8 cellular contexts compared by ENCODE assay signal in the genomic region with DNA sequence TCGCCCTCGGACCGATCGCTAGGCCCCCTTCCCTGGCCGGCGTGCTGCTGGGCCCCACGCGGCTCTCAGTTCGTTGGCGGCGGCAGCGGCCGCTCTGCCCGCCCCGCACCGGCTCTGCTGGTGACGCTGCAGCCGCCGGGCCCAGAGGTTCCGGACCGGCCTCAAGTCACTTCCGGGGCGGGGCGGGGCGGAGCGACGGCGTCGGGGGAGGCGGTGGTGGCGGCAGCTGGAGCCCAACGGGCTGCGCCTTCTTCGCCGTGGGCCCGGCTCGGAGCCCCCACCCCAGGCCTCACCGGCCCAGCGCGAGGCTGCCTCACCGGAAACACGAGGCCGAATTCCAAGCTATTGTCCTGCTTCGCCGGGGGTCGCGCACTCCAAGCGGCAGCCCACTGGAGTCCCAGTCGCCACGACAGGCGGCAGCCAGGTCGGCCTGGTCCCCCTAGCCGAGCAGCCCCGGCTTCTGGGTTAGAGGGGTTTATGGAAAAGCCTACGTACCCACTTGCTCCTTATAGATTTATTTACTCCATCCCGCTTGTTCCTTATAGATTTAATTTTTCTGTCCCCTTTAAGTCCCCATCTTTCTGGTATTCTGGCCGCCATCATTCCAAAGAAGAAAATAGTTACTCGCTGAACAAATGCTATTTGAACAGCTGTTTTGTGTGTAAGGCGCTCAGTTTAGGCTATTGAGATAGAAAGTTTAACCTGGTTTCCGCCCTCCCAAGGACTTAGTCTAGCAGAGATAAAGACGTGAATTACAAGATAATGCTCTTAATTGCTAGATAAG. TPM values are rescaled to one million over a fixed set of nuclear protein-coding genes. Genes with fewer than 3 reads are reported as not detected.
DNase-seq lines count a peak whose midpoint lies in the region; ATAC-seq and TF ChIP-seq lines count a peak whose summit lies in the region.

A gene with protein sequence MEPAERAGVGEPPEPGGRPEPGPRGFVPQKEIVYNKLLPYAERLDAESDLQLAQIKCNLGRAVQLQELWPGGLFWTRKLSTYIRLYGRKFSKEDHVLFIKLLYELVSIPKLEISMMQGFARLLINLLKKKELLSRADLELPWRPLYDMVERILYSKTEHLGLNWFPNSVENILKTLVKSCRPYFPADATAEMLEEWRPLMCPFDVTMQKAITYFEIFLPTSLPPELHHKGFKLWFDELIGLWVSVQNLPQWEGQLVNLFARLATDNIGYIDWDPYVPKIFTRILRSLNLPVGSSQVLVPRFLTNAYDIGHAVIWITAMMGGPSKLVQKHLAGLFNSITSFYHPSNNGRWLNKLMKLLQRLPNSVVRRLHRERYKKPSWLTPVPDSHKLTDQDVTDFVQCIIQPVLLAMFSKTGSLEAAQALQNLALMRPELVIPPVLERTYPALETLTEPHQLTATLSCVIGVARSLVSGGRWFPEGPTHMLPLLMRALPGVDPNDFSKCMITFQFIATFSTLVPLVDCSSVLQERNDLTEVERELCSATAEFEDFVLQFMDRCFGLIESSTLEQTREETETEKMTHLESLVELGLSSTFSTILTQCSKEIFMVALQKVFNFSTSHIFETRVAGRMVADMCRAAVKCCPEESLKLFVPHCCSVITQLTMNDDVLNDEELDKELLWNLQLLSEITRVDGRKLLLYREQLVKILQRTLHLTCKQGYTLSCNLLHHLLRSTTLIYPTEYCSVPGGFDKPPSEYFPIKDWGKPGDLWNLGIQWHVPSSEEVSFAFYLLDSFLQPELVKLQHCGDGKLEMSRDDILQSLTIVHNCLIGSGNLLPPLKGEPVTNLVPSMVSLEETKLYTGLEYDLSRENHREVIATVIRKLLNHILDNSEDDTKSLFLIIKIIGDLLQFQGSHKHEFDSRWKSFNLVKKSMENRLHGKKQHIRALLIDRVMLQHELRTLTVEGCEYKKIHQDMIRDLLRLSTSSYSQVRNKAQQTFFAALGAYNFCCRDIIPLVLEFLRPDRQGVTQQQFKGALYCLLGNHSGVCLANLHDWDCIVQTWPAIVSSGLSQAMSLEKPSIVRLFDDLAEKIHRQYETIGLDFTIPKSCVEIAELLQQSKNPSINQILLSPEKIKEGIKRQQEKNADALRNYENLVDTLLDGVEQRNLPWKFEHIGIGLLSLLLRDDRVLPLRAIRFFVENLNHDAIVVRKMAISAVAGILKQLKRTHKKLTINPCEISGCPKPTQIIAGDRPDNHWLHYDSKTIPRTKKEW (N-terminal part only) (minus strand): TSS at position 96 of the 784 bp plus-strand sequence. CDS start 209 bp downstream, outside the sequence.

- H3K9me3 ChIP-seq in Caco-2, result no peaks in the 10 kb centered on the region
- no peaks in the 10 kb centered on the region for H3K9me3 ChIP-seq in NT2/D1 (ENCODE audit: insufficient read depth, low read length)

- no peak for TF ChIP-seq CTCF in Caco-2 (IDR thresholded peaks at IDR 0.05; ENCODE audit: insufficient read depth in 1 of 2, low read depth in 1 of 2, low read length in 1 of 2, severe bottlenecking in 1 of 2, unreplicated experiment in 1 of 2)

- intact Hi-C loops in Caco-2 (cut with micrococcal nuclease; ENCODE audit: unreplicated experiment), result loop anchor here (10.0 kb wide), 2 partner anchors 114 to 604 kb away; no protein-coding TSS in a partner anchor

- peaks cover 24% of the 10 kb centered on the region for H3K36me3 Mint-ChIP-seq in Caco-2 (ENCODE audit: insufficient read depth, unreplicated experiment)

- in situ Hi-C loops in endometrial microvascular endothelial cells (cut with HindIII; ENCODE audit: inconsistent ontology term, low pct_unique_long_range_greater_than_20kb, low sequenced_read_pairs), result no loop called here

- TSS peak; percentile 85 for BruUV-seq in Caco-2 (replicated peaks; lab: Mats Ljungman, UMichigan)

- H3K4me1 Mint-ChIP-seq in Caco-2 (ENCODE audit: low read depth, unreplicated experiment), result peaks cover 42% of the 10 kb centered on the region

- H3K27me3 Mint-ChIP-seq in Caco-2 (ENCODE audit: insufficient read depth, unreplicated experiment), result no peaks in the 10 kb centered on the region

- CTCF ChIA-PET in Caco-2 (lab: Charles Lee), result no interaction called here

- peaks cover 21% of the 10 kb centered on the region for H3K4me1 ChIP-seq in Caco-2
- no peaks in the 10 kb centered on the region for H3K4me1 ChIP-seq in NT2/D1 (ENCODE audit: insufficient read depth, insufficient read length)

- H3K27ac Mint-ChIP-seq in Caco-2 (ENCODE audit: unreplicated experiment), result peak within 1 kb of the TSS; percentile 97

- no peaks in the 10 kb centered on the region for H3K9me3 Mint-ChIP-seq in Caco-2 (ENCODE audit: unreplicated experiment)

- H3K27me3 ChIP-seq in Caco-2 (replicated peaks; ENCODE audit: control insufficient read depth, insufficient read depth, low read length) (no peaks in the 10 kb centered on the region), NT2/D1 (ENCODE audit: insufficient read depth, insufficient read length) (no peaks in the 10 kb centered on the region)

- no peaks in the 10 kb centered on the region for H3K36me3 ChIP-seq in Caco-2 (ENCODE audit: control insufficient read depth, insufficient read depth, low read length)
- no peaks in the 10 kb centered on the region for H3K36me3 ChIP-seq in NT2/D1 (ENCODE audit: insufficient read depth, insufficient read length, low read length)

- ATAC-seq in GM21381 (IDR thresholded peaks at IDR 0.05; ENCODE audit: unreplicated experiment), result peak; percentile 91

- peak within 1 kb of the TSS; percentile 80 for H3K4me3 ChIP-seq in Caco-2 (ENCODE audit: low read depth, low read length)
- H3K4me3 ChIP-seq in NT2/D1 (ENCODE audit: insufficient read length, low read depth), result peak within 1 kb of the TSS; percentile 79

- H3K9ac ChIP-seq in NT2/D1 (ENCODE audit: insufficient read length, low read depth), result peak within 1 kb of the TSS; percentile 89

- peak within 1 kb of the TSS; percentile 91 for H3K4me3 Mint-ChIP-seq in Caco-2 (ENCODE audit: unreplicated experiment)

- POLR2A ChIA-PET in Caco-2 (lab: Charles Lee), result interaction anchor here (0.5 to 0.8 kb wide), 5 partner anchors 42 to 733 kb away, joined by 3 to 4 read pairs (median 3); no protein-coding TSS in a partner anchor

- DNase-seq in Caco-2, result peak; percentile 95 to 97
- DNase-seq in HUDEP-2 (lab: John Stamatoyannopoulos, UW; ENCODE audit: unreplicated experiment in 76 of 76), result peak in 72 of 76 experiments; percentile 32 to 93 (median 78)
- DNase-seq in NT2/D1 (ENCODE audit: low read depth, low spot score), result peak; percentile 88
- peak; percentile 87 for DNase-seq in activated CD8-positive, alpha-beta memory T cell treated with anti-CD3 and anti-CD28 coated beads, Interleukin-2, amount 50 U/mL, for 24 hours (ENCODE audit: extremely low read depth)
- DNase-seq in mesenteric fat pad (ENCODE audit: low spot score), result peak; percentile 99
- DNase-seq in stimulated activated CD8-positive, alpha-beta memory T cell treated with anti-CD3 and anti-CD28 coated beads, Interleukin-15, amount 100 ng/mL, for 1 hour (ENCODE audit: low read depth), result peak; percentile 92

RNA-seq across cellular contexts. Expression of the gene that starts here (rescaled TPM):
- 79.0 and 84.9 TPM in 2 replicates for total RNA-seq in Caco-2 (2022)
- total RNA-seq in endometrial microvascular endothelial cells (ENCODE audit: inconsistent ontology term), result 69.4 TPM
- total RNA-seq in mesenteric fat pad, result 57.2 TPM

Comparison
In these comparisons a context has a peak if more than half of its experiments do, and no peak if none do; other contexts are left out.
1. Peak in every context shown above with its lines: DNase-seq, ATAC-seq and H3K4me3 ChIP-seq.